10 cellular contexts compared by ENCODE assay signal in the genomic region with DNA sequence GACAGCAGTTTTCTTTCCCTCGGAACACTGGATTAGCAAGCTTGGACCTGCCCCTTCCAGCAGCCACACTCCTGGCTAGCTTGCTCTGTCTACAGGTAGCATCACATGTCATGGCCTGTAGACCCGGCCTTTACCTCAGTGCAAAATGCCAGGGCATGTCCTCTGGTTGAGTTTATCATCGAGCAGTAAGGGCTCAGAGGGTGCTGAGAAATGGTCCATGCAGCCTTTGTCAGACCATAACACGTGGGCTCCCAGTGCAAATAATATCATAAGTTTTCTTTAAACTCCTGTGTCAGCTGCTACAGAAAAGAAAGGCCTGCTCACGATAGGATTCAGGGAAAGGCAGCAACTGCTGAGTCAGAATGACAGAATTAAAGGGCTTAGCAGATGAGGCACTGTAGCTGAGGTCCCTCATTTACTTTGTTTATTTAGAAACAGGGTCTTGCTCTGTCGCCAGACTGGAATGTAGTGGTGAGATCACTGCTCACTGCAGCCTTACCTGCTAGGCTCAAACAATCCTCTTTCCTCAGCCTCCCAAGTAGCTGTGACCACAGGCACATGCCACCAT. TPM values are rescaled to one million over a fixed set of nuclear protein-coding genes. Genes with fewer than 3 reads are reported as not detected.
A peak's percentile ranks its signal among the peaks of the same experiment; 100 is the strongest.
DNase-seq lines count a peak whose midpoint lies in the region; ATAC-seq, FAIRE-seq and TF ChIP-seq lines count a peak whose summit lies in the region.
"Had no signal": no experiment of that assay in that cellular context is flagged by ENCODE, and none has a peak within 500 bp of the region (broad histone marks: within the 10 kb centered on the region; RNA-seq: fewer than 3 reads in every experiment).

No MANE protein-coding gene starts in this region.

- CTCF ChIA-PET in activated CD4-positive, alpha-beta T cell treated with anti-CD3 and anti-CD28 coated beads for 36 hours (lab: Charles Lee): interaction anchor here (1.3 to 1.4 kb wide), 2 partner anchors 18 to 133 kb away, joined by 6 to 8 read pairs; no protein-coding TSS in a partner anchor
- CTCF ChIA-PET in A673 (lab: Charles Lee): no interaction called here

- TF ChIP-seq CTCF in RWPE2 (IDR thresholded peaks at IDR 0.05; ENCODE audit: poor library complexity, severe bottlenecking): no peak
- TF ChIP-seq CTCF in kidney (IDR thresholded peaks at IDR 0.05; ENCODE audit: borderline replicate concordance, extremely low read depth, insufficient read depth): no peak
- no peak for TF ChIP-seq CTCF in A673 (conservative IDR thresholded peaks at IDR 0.05; ENCODE audit: low read depth, low read length)

- H3K36me3 ChIP-seq in RWPE2 (ENCODE audit: low read depth) (no peaks in the 10 kb centered on the region), kidney (ENCODE audit: control insufficient read depth in 1 of 2, insufficient read depth in 2 of 2, low read length in 2 of 2) (no peaks in the 10 kb centered on the region), A673 (ENCODE audit: insufficient read depth, low read length, poor library complexity, severe bottlenecking) (no peaks in the 10 kb centered on the region)

- no peaks in the 10 kb centered on the region for H3K36me3 Mint-ChIP-seq in activated CD4-positive, alpha-beta T cell treated with anti-CD3 and anti-CD28 coated beads for 36 hours (ENCODE audit: low read depth)
- H3K36me3 Mint-ChIP-seq: activated naive CD8-positive, alpha-beta T cell treated with anti-CD3 and anti-CD28 coated beads, Interleukin-2, amount 10 ng/mL, durations not matched to agents 7 days and 5 days had no signal

- H3K27ac Mint-ChIP-seq in activated CD4-positive, alpha-beta T cell treated with anti-CD3 and anti-CD28 coated beads for 36 hours: no peak overlapping the region
- H3K27ac Mint-ChIP-seq: activated naive CD8-positive, alpha-beta T cell treated with anti-CD3 and anti-CD28 coated beads, Interleukin-2, amount 10 ng/mL, durations not matched to agents 7 days and 5 days had no signal

- peak; percentile 90 for ATAC-seq in RWPE2 (ENCODE audit: low read depth)
- ATAC-seq in GM19463 (IDR thresholded peaks at IDR 0.05; ENCODE audit: unreplicated experiment): no peak
- ATAC-seq in activated CD4-positive, alpha-beta T cell treated with anti-CD3 and anti-CD28 coated beads for 36 hours: no peak

- H3K4me1 Mint-ChIP-seq in activated CD4-positive, alpha-beta T cell treated with anti-CD3 and anti-CD28 coated beads for 36 hours: no peaks in the 10 kb centered on the region
- H3K4me1 Mint-ChIP-seq: activated naive CD8-positive, alpha-beta T cell treated with anti-CD3 and anti-CD28 coated beads, Interleukin-2, amount 10 ng/mL, durations not matched to agents 7 days and 5 days had no signal

- H3K27me3 Mint-ChIP-seq in activated CD4-positive, alpha-beta T cell treated with anti-CD3 and anti-CD28 coated beads for 36 hours: no peaks in the 10 kb centered on the region

- H3K9me3 ChIP-seq in RWPE2 (ENCODE audit: severe bottlenecking) (no peaks in the 10 kb centered on the region), kidney (ENCODE audit: control insufficient read depth in 1 of 2, low read length in 2 of 2) (no peaks in the 10 kb centered on the region), A673 (ENCODE audit: low read depth, low read length, poor library complexity, severe bottlenecking) (no peaks in the 10 kb centered on the region)

- no TSS peak for BruUV-seq in A673 (replicated peaks; lab: Mats Ljungman, UMichigan)

- peak overlapping the region; percentile 74 for H3K27ac ChIP-seq in RWPE2 (ENCODE audit: poor library complexity, severe bottlenecking)
- H3K27ac ChIP-seq in kidney (ENCODE audit: low read depth in 2 of 2, low read length in 2 of 2): no peak overlapping the region
- H3K27ac ChIP-seq in A673 (ENCODE audit: low read depth, low read length, poor library complexity, severe bottlenecking): no peak overlapping the region

- H3K4me3 ChIP-seq in RWPE2 (ENCODE audit: severe bottlenecking) (no peak overlapping the region), kidney (ENCODE audit: low read length in 2 of 2) (no peak overlapping the region), A673 (ENCODE audit: low read depth, low read length, poor library complexity, severe bottlenecking) (no peak overlapping the region)

- intact Hi-C loops in kidney (cut with DNase I) (no loop called here), A673 (cut with micrococcal nuclease; ENCODE audit: unreplicated experiment) (no loop called here)
- intact Hi-C loops in activated CD4-positive, alpha-beta T cell treated with anti-CD3 and anti-CD28 coated beads for 36 hours (cut with DNase I, micrococcal nuclease): no loop called here

- FAIRE-seq in kidney (lab: Jason Lieb, UNC): no peak

- no peak overlapping the region for H3K9ac ChIP-seq in kidney (ENCODE audit: low read length in 2 of 2)

- H3K4me3 Mint-ChIP-seq in activated CD4-positive, alpha-beta T cell treated with anti-CD3 and anti-CD28 coated beads for 36 hours: no peak overlapping the region
- H3K4me3 Mint-ChIP-seq: activated naive CD8-positive, alpha-beta T cell treated with anti-CD3 and anti-CD28 coated beads, Interleukin-2, amount 10 ng/mL, durations not matched to agents 7 days and 5 days had no signal

- H3K9me3 Mint-ChIP-seq in activated CD4-positive, alpha-beta T cell treated with anti-CD3 and anti-CD28 coated beads for 36 hours (ENCODE audit: low read depth): no peaks in the 10 kb centered on the region
- H3K9me3 Mint-ChIP-seq: activated naive CD8-positive, alpha-beta T cell treated with anti-CD3 and anti-CD28 coated beads, Interleukin-2, amount 10 ng/mL, durations not matched to agents 7 days and 5 days had no signal

- H3K27me3 ChIP-seq in RWPE2 (ENCODE audit: insufficient read depth, poor library complexity, severe bottlenecking): no peaks in the 10 kb centered on the region
- H3K27me3 ChIP-seq in A673 (replicated peaks; ENCODE audit: insufficient read depth, low read depth, low read length, poor library complexity): no peaks in the 10 kb centered on the region

- H3K4me1 ChIP-seq in RWPE2 (ENCODE audit: insufficient read depth, poor library complexity, severe bottlenecking) (peaks cover 34% of the 10 kb centered on the region), kidney (ENCODE audit: control insufficient read depth in 1 of 2, insufficient read depth in 1 of 2, low read depth in 1 of 2, low read length in 2 of 2) (peaks cover 3 to 10% of the 10 kb centered on the region in 2 donors), A673 (ENCODE audit: insufficient read depth, low read length, poor library complexity, severe bottlenecking) (peaks cover 13% of the 10 kb centered on the region)

- DNase-seq in H4 (ENCODE audit: low spot score): peak; percentile 97
- peak; percentile 87 for DNase-seq in RWPE2 (ENCODE audit: low spot score)
- peak; percentile 43 for DNase-seq in fibroblast of gingiva (ENCODE audit: low read depth)
- peak; percentile 85 for DNase-seq in renal cortical epithelial cell (ENCODE audit: low read depth)
- no peak for DNase-seq in kidney
- DNase-seq in activated CD4-positive, alpha-beta T cell treated with anti-CD3 and anti-CD28 coated beads for 36 hours: no peak
- DNase-seq in A673 (ENCODE audit: low spot score): no peak
- DNase-seq: activated naive CD8-positive, alpha-beta T cell treated with anti-CD3 and anti-CD28 coated beads, Interleukin-2, amount 10 ng/mL, durations not matched to agents 7 days and 5 days; GDM1 had no signal

- POLR2A ChIA-PET in activated CD4-positive, alpha-beta T cell treated with anti-CD3 and anti-CD28 coated beads for 36 hours (lab: Charles Lee): interaction anchor here (1.4 kb wide), 1 partner anchor 25 kb away, joined by 4 read pairs; no protein-coding TSS in a partner anchor
- POLR2A ChIA-PET in A673 (lab: Charles Lee; ENCODE audit: low non-redundant PET): no interaction called here

RNA-seq across cellular contexts. Expression of gene GNA13, which starts 8.0 kb away (rescaled TPM):
- 48.0 and 62.1 TPM in 2 replicates for total RNA-seq in H4 (2014; rRNA removed; shearing (Covaris generic))
- total RNA-seq in renal cortical epithelial cell (87.2 and 115 TPM in 2 replicates), kidney (45.0 TPM), A673 (2021) (39.2 and 41.2 TPM in 2 replicates)
- polyA plus RNA-seq in kidney (ENCODE audit: insufficient read depth, low read depth, low replicate concordance): 10.9 TPM
- total RNA-seq in activated CD4-positive, alpha-beta T cell treated with anti-CD3 and anti-CD28 coated beads for 36 hours: 10 to 100 TPM; 45.9 to 47.3 TPM

Comparison
In these comparisons a context has a peak if more than half of its experiments do, and no peak if none do; other contexts are left out.
1. DNase-seq: peak in H4 (single experiment), RWPE2 (single experiment), fibroblast of gingiva (single experiment) and renal cortical epithelial cell (single experiment); none in kidney (single experiment), activated CD4-positive, alpha-beta T cell treated with anti-CD3 and anti-CD28 coated beads for 36 hours (single experiment) and A673 (single experiment).